Comparison of ENCODE assay signal across 13 cellular contexts in the genomic region with DNA sequence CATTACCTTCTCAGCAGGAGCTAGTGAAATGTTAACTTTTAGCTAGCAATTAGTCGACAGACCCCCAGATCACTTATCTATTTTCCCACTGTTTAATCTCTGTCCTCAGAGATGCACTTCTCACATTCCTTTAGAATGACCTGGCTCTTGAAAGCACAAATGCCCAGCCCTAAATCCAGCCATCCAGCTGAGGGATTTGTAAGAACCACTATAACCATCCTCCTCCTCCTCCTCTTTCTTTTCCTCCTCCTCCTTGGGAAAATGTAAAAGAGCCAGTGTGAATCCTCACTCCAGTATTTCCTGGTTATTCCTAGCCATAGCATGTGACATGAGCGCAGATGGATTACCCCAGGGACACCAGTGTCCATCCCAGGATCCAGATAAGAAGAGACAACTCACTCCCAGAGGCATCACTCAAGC.
DNase-seq lines count a peak whose midpoint lies in the region; FAIRE-seq and TF ChIP-seq lines count a peak whose summit lies in the region.
"Had no signal": no experiment of that assay in that cellular context is flagged by ENCODE, and none has a peak within 500 bp of the region (broad histone marks: within the 10 kb centered on the region; RNA-seq: fewer than 3 reads in every experiment).

No MANE protein-coding gene starts in this region.

- H3K9me3 Mint-ChIP-seq in progenitor cell of endocrine pancreas (ENCODE audit: low read depth) = no peaks in the 10 kb centered on the region
- H3K9me3 Mint-ChIP-seq: activated naive CD8-positive, alpha-beta T cell treated with anti-CD3 and anti-CD28 coated beads, Interleukin-2, amount 50 U/mL, for 24 hours had no signal

- H3K27me3 ChIP-seq in esophagus muscularis mucosa = no peaks in the 10 kb centered on the region
- H3K27me3 ChIP-seq: sigmoid colon had no signal

- H3K27me3 Mint-ChIP-seq in progenitor cell of endocrine pancreas = no peaks in the 10 kb centered on the region

- intact Hi-C loops in esophagus muscularis mucosa (cut with DNase I) = no loop called here

- H3K4me1 ChIP-seq in esophagus muscularis mucosa = peaks cover 0 to 10% (median 4%) of the 10 kb centered on the region in 4 donors
- H3K4me1 ChIP-seq: HAP-1, sigmoid colon had no signal

- no peak for FAIRE-seq in H54 (lab: Jason Lieb, UNC)

- no peaks in the 10 kb centered on the region for H3K36me3 ChIP-seq in esophagus muscularis mucosa
- H3K36me3 ChIP-seq: HAP-1, sigmoid colon had no signal

- 94% methylated on average over 2 of the region's 2 CpGs for WGBS in esophagus muscularis mucosa

- no peak overlapping the region for H3K4me3 Mint-ChIP-seq in progenitor cell of endocrine pancreas (ENCODE audit: low read depth)
- H3K4me3 Mint-ChIP-seq: activated naive CD8-positive, alpha-beta T cell treated with anti-CD3 and anti-CD28 coated beads, Interleukin-2, amount 50 U/mL, for 24 hours had no signal

- H3K4me1 Mint-ChIP-seq in progenitor cell of endocrine pancreas (ENCODE audit: low read depth) = peaks cover 41% of the 10 kb centered on the region
- H3K4me1 Mint-ChIP-seq: activated naive CD8-positive, alpha-beta T cell treated with anti-CD3 and anti-CD28 coated beads, Interleukin-2, amount 50 U/mL, for 24 hours had no signal

- DNase-seq in H54 (ENCODE audit: insufficient read length, low spot score) (peak; percentile 19), NCI-H2227 treated with DMSO at 0.1 percent for 48 hours (lab: John Stamatoyannopoulos, UW) (peak; percentile 24), glomerular visceral epithelial cell (ENCODE audit: extremely low spot score) (peak; percentile 86), progenitor cell of endocrine pancreas (ENCODE audit: low spot score, unreplicated experiment) (no peak), esophagus muscularis mucosa (ENCODE audit: extremely low spot score) (no peak), mesenteric fat pad (ENCODE audit: low spot score) (no peak)
- no peak for DNase-seq in stimulated activated CD4-positive, alpha-beta T cell treated with anti-CD3 and anti-CD28 coated beads, Interleukin-1b, Interleukin-23, amount 100 ng/mL, for 48 hours
- DNase-seq: activated naive CD8-positive, alpha-beta T cell treated with anti-CD3 and anti-CD28 coated beads, Interleukin-2, amount 50 U/mL, for 24 hours; Calu3; Kasumi-1; NCI-H2171; sigmoid colon had no signal

- H3K4me3 ChIP-seq in esophagus muscularis mucosa = no peak overlapping the region
- H3K4me3 ChIP-seq: HAP-1, sigmoid colon had no signal

- TF ChIP-seq POLR2A in H54 (IDR thresholded peaks at IDR 0.05; ENCODE audit: low read depth, low read length) (no peak), esophagus muscularis mucosa (IDR thresholded peaks at IDR 0.05; ENCODE audit: low read depth) (no peak)

- no peak for TF ChIP-seq EP300 in esophagus muscularis mucosa (IDR thresholded peaks at IDR 0.05)

- no peak overlapping the region for H3K27ac ChIP-seq in esophagus muscularis mucosa (replicated peaks in 1 of 4)
- H3K27ac ChIP-seq: sigmoid colon had no signal

- H3K36me3 Mint-ChIP-seq in progenitor cell of endocrine pancreas (ENCODE audit: insufficient read depth) = no peaks in the 10 kb centered on the region

- TF ChIP-seq CTCF in progenitor cell of endocrine pancreas (IDR thresholded peaks at IDR 0.05; ENCODE audit: unreplicated experiment) = no peak
- no peak for TF ChIP-seq CTCF in esophagus muscularis mucosa (IDR thresholded peaks at IDR 0.05)

- H3K9me3 ChIP-seq in esophagus muscularis mucosa = no peaks in the 10 kb centered on the region
- H3K9me3 ChIP-seq: HAP-1, sigmoid colon had no signal

- peak overlapping the region; percentile 79 for H3K27ac Mint-ChIP-seq in progenitor cell of endocrine pancreas
- H3K27ac Mint-ChIP-seq: activated naive CD8-positive, alpha-beta T cell treated with anti-CD3 and anti-CD28 coated beads, Interleukin-2, amount 50 U/mL, for 24 hours had no signal

Comparison
In these comparisons a context has a peak if more than half of its experiments do, and no peak if none do; other contexts are left out.
1. DNase-seq: peak in H54 (single experiment), NCI-H2227 treated with DMSO at 0.1 percent for 48 hours (single experiment) and glomerular visceral epithelial cell (single experiment); none in progenitor cell of endocrine pancreas (single experiment), stimulated activated CD4-positive, alpha-beta T cell treated with anti-CD3 and anti-CD28 coated beads, Interleukin-1b, Interleukin-23, amount 100 ng/mL, for 48 hours (single experiment), esophagus muscularis mucosa (single experiment) and mesenteric fat pad (single experiment).